ENCODE assay signal across 15 cellular contexts in genomic region chr16:86784267-86784626, GRCh38.
"Had no signal": no experiment of that assay in that cellular context is flagged by ENCODE, and none has a peak within 500 bp of the region (broad histone marks: within the 10 kb centered on the region; RNA-seq: fewer than 3 reads in every experiment).

No MANE protein-coding gene starts in this region.

- ATAC-seq: lower lobe of right lung; stimulated activated memory B cell treated with anti-CD40 and anti-IgM and Interleukin-4, amounts not matched to agents 10 μg/mL and 1 μg/mL and 100 μg/mL, for 72 hours; WTC11 had no signal

- H3K27ac Mint-ChIP-seq: activated CD4-positive, alpha-beta memory T cell treated with anti-CD3 and anti-CD28 coated beads for 36 hours; activated naive CD8-positive, alpha-beta T cell treated with anti-CD3 and anti-CD28 coated beads for 36 hours; mesothelial cell of epicardium; stimulated activated memory B cell treated with anti-CD40 and anti-IgM and Interleukin-4, amounts not matched to agents 10 μg/mL and 1 μg/mL and 100 μg/mL, for 72 hours; WTC11 had no signal

- H3K9me3 Mint-ChIP-seq: activated CD4-positive, alpha-beta memory T cell treated with anti-CD3 and anti-CD28 coated beads for 36 hours; activated naive CD8-positive, alpha-beta T cell treated with anti-CD3 and anti-CD28 coated beads for 36 hours; mesothelial cell of epicardium; stimulated activated memory B cell treated with anti-CD40 and anti-IgM and Interleukin-4, amounts not matched to agents 10 μg/mL and 1 μg/mL and 100 μg/mL, for 72 hours; WTC11 had no signal

- H3K4me2 ChIP-seq: smooth muscle cell had no signal

- H3K36me3 ChIP-seq: lower lobe of right lung, thyroid gland had no signal

- H3K27ac ChIP-seq: dorsolateral prefrontal cortex, lower lobe of right lung, thyroid gland had no signal

- H3K9me3 ChIP-seq: lower lobe of right lung, thyroid gland had no signal

- DNase-seq: activated CD4-positive, alpha-beta memory T cell treated with anti-CD3 and anti-CD28 coated beads for 36 hours; activated CD4-positive, alpha-beta T cell treated with anti-CD3 and anti-CD28 coated beads for 4 hours; activated naive CD8-positive, alpha-beta T cell treated with anti-CD3 and anti-CD28 coated beads for 36 hours; amniotic stem cell; dorsolateral prefrontal cortex; foreskin melanocyte; lower lobe of right lung; occipital lobe; stimulated activated CD4-positive, alpha-beta T cell treated with anti-CD3 and anti-CD28 coated beads, Interleukin-4, amount 100 ng/mL, for 4 hours; thyroid gland had no signal

- H3K27me3 ChIP-seq: thyroid gland had no signal

- H3K4me1 ChIP-seq: lower lobe of right lung, thyroid gland had no signal

- H3K4me3 Mint-ChIP-seq: activated CD4-positive, alpha-beta memory T cell treated with anti-CD3 and anti-CD28 coated beads for 36 hours; activated naive CD8-positive, alpha-beta T cell treated with anti-CD3 and anti-CD28 coated beads for 36 hours; mesothelial cell of epicardium; stimulated activated memory B cell treated with anti-CD40 and anti-IgM and Interleukin-4, amounts not matched to agents 10 μg/mL and 1 μg/mL and 100 μg/mL, for 72 hours; WTC11 had no signal

- H3K4me3 ChIP-seq: dorsolateral prefrontal cortex, lower lobe of right lung, smooth muscle cell, thyroid gland had no signal

- FAIRE-seq: TTC549 had no signal

- H3K36me3 Mint-ChIP-seq: activated CD4-positive, alpha-beta memory T cell treated with anti-CD3 and anti-CD28 coated beads for 36 hours; activated naive CD8-positive, alpha-beta T cell treated with anti-CD3 and anti-CD28 coated beads for 36 hours; mesothelial cell of epicardium; stimulated activated memory B cell treated with anti-CD40 and anti-IgM and Interleukin-4, amounts not matched to agents 10 μg/mL and 1 μg/mL and 100 μg/mL, for 72 hours; WTC11 had no signal

- H3K4me1 Mint-ChIP-seq: activated naive CD8-positive, alpha-beta T cell treated with anti-CD3 and anti-CD28 coated beads for 36 hours; stimulated activated memory B cell treated with anti-CD40 and anti-IgM and Interleukin-4, amounts not matched to agents 10 μg/mL and 1 μg/mL and 100 μg/mL, for 72 hours had no signal
